19 cellular contexts compared by ENCODE assay signal in the genomic region with DNA sequence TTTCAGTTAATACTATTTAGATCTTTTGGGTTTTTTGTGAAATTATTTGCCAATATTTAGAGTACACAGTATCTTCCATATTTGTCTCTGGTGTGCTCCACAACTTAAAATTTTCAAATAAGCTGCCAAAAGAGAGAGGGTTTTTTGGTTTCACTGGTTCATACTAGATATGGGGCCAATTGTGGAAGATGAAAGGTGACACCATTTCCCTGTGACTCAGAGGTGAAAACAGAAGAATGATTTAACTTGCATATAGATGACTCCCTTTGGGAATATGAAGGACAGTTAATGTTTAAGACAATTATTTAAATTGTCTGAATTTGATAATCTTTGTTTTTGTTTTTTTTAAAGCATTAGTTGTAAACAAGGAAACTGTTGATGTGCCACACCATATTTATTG. TPM values are rescaled to one million over a fixed set of nuclear protein-coding genes. Genes with fewer than 3 reads are reported as not detected.
DNase-seq lines count a peak whose midpoint lies in the region; ATAC-seq and TF ChIP-seq lines count a peak whose summit lies in the region.
"Had no signal": no experiment of that assay in that cellular context is flagged by ENCODE, and none has a peak within 500 bp of the region (broad histone marks: within the 10 kb centered on the region; RNA-seq: fewer than 3 reads in every experiment).

No MANE protein-coding gene starts in this region.

- H3K27me3 ChIP-seq in breast epithelium, result no peaks in the 10 kb centered on the region
- H3K27me3 ChIP-seq in RWPE2 (ENCODE audit: insufficient read depth, poor library complexity, severe bottlenecking), result no peaks in the 10 kb centered on the region
- no peaks in the 10 kb centered on the region for H3K27me3 ChIP-seq in left ventricle myocardium inferior (ENCODE audit: low read depth)
- no peaks in the 10 kb centered on the region for H3K27me3 ChIP-seq in CD8-positive, alpha-beta T cell (ENCODE audit: insufficient read depth, low read length)
- H3K27me3 ChIP-seq: dorsolateral prefrontal cortex, right atrium auricular region, uterus had no signal

- no peak for TF ChIP-seq POLR2A in breast epithelium (IDR thresholded peaks at IDR 0.05)

- H3K4me3 ChIP-seq in breast epithelium (no peak overlapping the region), RWPE2 (ENCODE audit: severe bottlenecking) (no peak overlapping the region), left ventricle myocardium inferior (no peak overlapping the region)
- H3K4me3 ChIP-seq in CD8-positive, alpha-beta T cell (ENCODE audit: low read depth, low read length), result no peak overlapping the region
- H3K4me3 ChIP-seq: dorsolateral prefrontal cortex, right atrium auricular region, uterus had no signal

- H3K27ac ChIP-seq in breast epithelium, result no peak overlapping the region
- no peak overlapping the region for H3K27ac ChIP-seq in RWPE2 (ENCODE audit: poor library complexity, severe bottlenecking)
- no peak overlapping the region for H3K27ac ChIP-seq in left ventricle myocardium inferior (replicated peaks)
- no peak overlapping the region for H3K27ac ChIP-seq in CD8-positive, alpha-beta T cell (ENCODE audit: low read depth, low read length)
- H3K27ac ChIP-seq: dorsolateral prefrontal cortex, right atrium auricular region, uterus had no signal

- no peaks in the 10 kb centered on the region for H3K27me3 Mint-ChIP-seq in MCF 10A (ENCODE audit: insufficient read depth, unreplicated experiment)
- H3K27me3 Mint-ChIP-seq in CD8-positive, alpha-beta T cell (ENCODE audit: low read depth), result no peaks in the 10 kb centered on the region
- H3K27me3 Mint-ChIP-seq: activated CD4-positive, alpha-beta T cell treated with anti-CD3 and anti-CD28 coated beads, Interleukin-2, amount 10 ng/mL, durations not matched to agents 24 days and 14 days had no signal

- H3K36me3 ChIP-seq in breast epithelium (no peaks in the 10 kb centered on the region), RWPE2 (ENCODE audit: low read depth) (no peaks in the 10 kb centered on the region), left ventricle myocardium inferior (peaks cover 13% of the 10 kb centered on the region)
- peaks cover 3% of the 10 kb centered on the region for H3K36me3 ChIP-seq in CD8-positive, alpha-beta T cell (ENCODE audit: insufficient read depth, low read length)
- H3K36me3 ChIP-seq: uterus had no signal

- CTCF ChIA-PET in MCF 10A (lab: Yijun Ruan, JAX), result interaction anchor here (1.7 kb wide), 1 partner anchor 316 kb away, joined by 5 read pairs; no protein-coding TSS in a partner anchor
- CTCF ChIA-PET in CD8-positive, alpha-beta T cell (lab: Charles Lee), result no interaction called here

- no peaks in the 10 kb centered on the region for H3K9me3 Mint-ChIP-seq in MCF 10A (ENCODE audit: unreplicated experiment)
- H3K9me3 Mint-ChIP-seq in CD8-positive, alpha-beta T cell, result peaks cover 10% of the 10 kb centered on the region

- DNase-seq in MCF 10A (ENCODE audit: unreplicated experiment), result peak; percentile 60
- DNase-seq in breast epithelium (ENCODE audit: low spot score in 2 of 2), result no peak
- no peak for DNase-seq in RWPE2 (ENCODE audit: low spot score)
- peak; percentile 35 for DNase-seq in fibroblast of gingiva (ENCODE audit: low read depth)
- peak; percentile 35 for DNase-seq in stromal cell of bone marrow (ENCODE audit: low read depth)
- no peak for DNase-seq in left ventricle myocardium inferior
- no peak for DNase-seq in CD8-positive, alpha-beta T cell
- DNase-seq in midbrain (lab: John Stamatoyannopoulos, UW), result no peak
- DNase-seq: activated CD4-positive, alpha-beta T cell treated with anti-CD3 and anti-CD28 coated beads, Interleukin-2, amount 10 ng/mL, durations not matched to agents 24 days and 14 days; C1 segment of cervical spinal cord; dorsolateral prefrontal cortex; hippocampal formation; NCI-H2029; NCI-H510A treated with DMSO at 0.1 percent for 48 hours; uterus had no signal

- POLR2A ChIA-PET in MCF 10A (lab: Yijun Ruan, JAX), result no interaction called here
- POLR2A ChIA-PET in CD8-positive, alpha-beta T cell (lab: Charles Lee), result interaction anchor here (0.9 to 8.0 kb wide), 2 partner anchors 38 to 367 kb away, joined by 4 to 45 read pairs; partner anchors contain the start of gene IVNS1ABP

- BruUV-seq in MCF 10A (replicated peaks; lab: Mats Ljungman, UMichigan), result no TSS peak

- peaks cover 7% of the 10 kb centered on the region for H3K4me1 Mint-ChIP-seq in MCF 10A (ENCODE audit: insufficient read depth, unreplicated experiment)
- peaks cover 50% of the 10 kb centered on the region for H3K4me1 Mint-ChIP-seq in CD8-positive, alpha-beta T cell (ENCODE audit: low read depth)

- no peak overlapping the region for H3K27ac Mint-ChIP-seq in MCF 10A (ENCODE audit: low read depth, unreplicated experiment)
- H3K27ac Mint-ChIP-seq in CD8-positive, alpha-beta T cell, result no peak overlapping the region
- H3K27ac Mint-ChIP-seq: activated CD4-positive, alpha-beta T cell treated with anti-CD3 and anti-CD28 coated beads, Interleukin-2, amount 10 ng/mL, durations not matched to agents 24 days and 14 days; activated naive CD4-positive, alpha-beta T cell treated with anti-CD3 and anti-CD28 coated beads, Interleukin-2, amount 50 U/mL, for 72 hours had no signal

- H3K4me1 ChIP-seq in breast epithelium, result no peaks in the 10 kb centered on the region
- H3K4me1 ChIP-seq in RWPE2 (ENCODE audit: insufficient read depth, poor library complexity, severe bottlenecking), result no peaks in the 10 kb centered on the region
- peaks cover 3% of the 10 kb centered on the region for H3K4me1 ChIP-seq in left ventricle myocardium inferior
- H3K4me1 ChIP-seq in CD8-positive, alpha-beta T cell (ENCODE audit: insufficient read depth, low read length), result peaks cover 41% of the 10 kb centered on the region
- H3K4me1 ChIP-seq: uterus had no signal

- TF ChIP-seq CTCF in MCF 10A (IDR thresholded peaks at IDR 0.05; ENCODE audit: unreplicated experiment), result no peak
- no peak for TF ChIP-seq CTCF in breast epithelium (IDR thresholded peaks at IDR 0.05)
- no peak for TF ChIP-seq CTCF in RWPE2 (IDR thresholded peaks at IDR 0.05; ENCODE audit: poor library complexity, severe bottlenecking)
- TF ChIP-seq CTCF in left ventricle myocardium inferior (IDR thresholded peaks at IDR 0.05; ENCODE audit: borderline replicate concordance), result no peak
- no peak for TF ChIP-seq CTCF in CD8-positive, alpha-beta T cell (IDR thresholded peaks at IDR 0.05)

- H3K9me3 ChIP-seq in breast epithelium (no peaks in the 10 kb centered on the region), RWPE2 (ENCODE audit: severe bottlenecking) (no peaks in the 10 kb centered on the region), left ventricle myocardium inferior (replicated peaks) (no peaks in the 10 kb centered on the region)
- no peaks in the 10 kb centered on the region for H3K9me3 ChIP-seq in CD8-positive, alpha-beta T cell (ENCODE audit: low read length)
- H3K9me3 ChIP-seq: right atrium auricular region, uterus had no signal

- intact Hi-C loops in MCF 10A (cut with micrococcal nuclease), result no loop called here
- intact Hi-C loops in breast epithelium (cut with DNase I; ENCODE audit: low total_unique reads), result no loop called here
- intact Hi-C loops in left ventricle myocardium inferior (cut with micrococcal nuclease), result no loop called here
- intact Hi-C loops in CD8-positive, alpha-beta T cell (cut with DNase I, micrococcal nuclease), result no loop called here

- no peak overlapping the region for H3K4me3 Mint-ChIP-seq in MCF 10A (ENCODE audit: unreplicated experiment)
- no peak overlapping the region for H3K4me3 Mint-ChIP-seq in CD8-positive, alpha-beta T cell
- H3K4me3 Mint-ChIP-seq: activated CD4-positive, alpha-beta T cell treated with anti-CD3 and anti-CD28 coated beads, Interleukin-2, amount 10 ng/mL, durations not matched to agents 24 days and 14 days had no signal

- ATAC-seq in RWPE2 (ENCODE audit: low read depth), result peak; percentile 60; the same call in 2 of the 3 replicates
- no peak for ATAC-seq in CD8-positive, alpha-beta T cell
- ATAC-seq: activated naive CD4-positive, alpha-beta T cell treated with anti-CD3 and anti-CD28 coated beads, Interleukin-2, amount 50 U/mL, for 72 hours; esophagus mucosa; HepG2 had no signal

- H3K36me3 Mint-ChIP-seq in MCF 10A (ENCODE audit: insufficient read depth, unreplicated experiment), result peaks cover 7% of the 10 kb centered on the region
- peaks cover 15% of the 10 kb centered on the region for H3K36me3 Mint-ChIP-seq in CD8-positive, alpha-beta T cell

RNA-seq across cellular contexts. Expression of gene IVNS1ABP, which starts 37.5 kb away (rescaled TPM):
- 67.4 and 92.0 TPM in 2 replicates for total RNA-seq in MCF 10A (2022)
- 10 to 100 TPM; 51.0 to 92.9 (median 91.1) TPM for total RNA-seq in breast epithelium
- 70.3 TPM for total RNA-seq in left ventricle myocardium inferior
- total RNA-seq in CD8-positive, alpha-beta T cell, result 100 to 1,000 TPM; 227 to 237 TPM

Comparison
In these comparisons a context has a peak if more than half of its experiments do, and no peak if none do; other contexts are left out.
1. DNase-seq: peak in MCF 10A (single experiment), fibroblast of gingiva (single experiment) and stromal cell of bone marrow (single experiment); none in breast epithelium (0 of 2), RWPE2 (single experiment), left ventricle myocardium inferior (single experiment), CD8-positive, alpha-beta T cell (0 of 7) and midbrain (single experiment).